In the genomic region with DNA sequence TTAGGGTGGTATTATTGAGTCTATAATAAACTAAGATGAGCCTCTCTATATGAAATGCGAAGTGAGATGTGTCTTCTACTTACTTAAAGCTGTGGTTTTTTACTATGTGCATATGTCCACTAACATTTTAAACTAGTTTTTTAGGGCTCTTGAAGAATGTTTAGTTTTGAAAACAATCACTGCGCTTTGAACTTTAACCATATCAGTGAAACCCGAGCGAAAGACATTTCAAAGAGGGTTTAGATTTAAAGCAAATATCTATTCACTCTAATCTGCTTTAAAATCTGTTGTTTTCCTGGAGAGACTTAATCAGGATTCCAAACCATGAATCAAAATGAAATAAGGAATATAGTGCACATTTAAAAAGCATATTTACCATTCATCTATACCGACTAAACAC, we compare ENCODE assay signal across 28 cellular contexts.
"Had no signal": no experiment of that assay in that cellular context is flagged by ENCODE, and none has a peak within 500 bp of the region (broad histone marks: within the 10 kb centered on the region; RNA-seq: fewer than 3 reads in every experiment).

No MANE protein-coding gene starts in this region.

- H3K36me3 ChIP-seq: colonic mucosa, esophagus muscularis mucosa, esophagus squamous epithelium, gastrocnemius medialis, gastroesophageal sphincter, heart left ventricle, heart right ventricle had no signal

- ATAC-seq: effector memory CD8-positive, alpha-beta T cell; esophagus mucosa; foreskin keratinocyte; gastrocnemius medialis; gastroesophageal sphincter; heart left ventricle; heart right ventricle had no signal

- H3K27ac Mint-ChIP-seq: dendritic cell treated with granulocyte-macrophage colony-stimulating factor and Interleukin-4, amounts not matched to agents 40 ng/mL and 50 ng/mL, for 4 days; effector memory CD8-positive, alpha-beta T cell; endodermal cell had no signal

- H3K27me3 ChIP-seq: colonic mucosa, dorsolateral prefrontal cortex, esophagus muscularis mucosa, esophagus squamous epithelium, foreskin keratinocyte, gastrocnemius medialis, gastroesophageal sphincter, heart left ventricle, heart right ventricle had no signal

- H3K4me3 ChIP-seq: colonic mucosa, coronary artery, dorsolateral prefrontal cortex, esophagus muscularis mucosa, esophagus squamous epithelium, gastrocnemius medialis, gastroesophageal sphincter, heart left ventricle, heart right ventricle had no signal

- FAIRE-seq: endometrium, endothelial cell of umbilical vein, frontal cortex had no signal

- H3K4me3 Mint-ChIP-seq: dendritic cell treated with granulocyte-macrophage colony-stimulating factor and Interleukin-4, amounts not matched to agents 40 ng/mL and 50 ng/mL, for 4 days; effector memory CD8-positive, alpha-beta T cell; endodermal cell had no signal

- DNase-seq: colonic mucosa; cortex of kidney; dermis blood vessel endothelial cell; dorsolateral prefrontal cortex; effector CD4-positive, alpha-beta T cell; effector CD8-positive, alpha-beta T cell; effector memory CD4-positive, alpha-beta T cell; effector memory CD8-positive, alpha-beta T cell; endodermal cell; erythroblast; esophagus squamous epithelium; foreskin fibroblast; foreskin keratinocyte; foreskin melanocyte; gastrocnemius medialis; glutamatergic neuron; head of caudate nucleus; heart left ventricle; heart right ventricle had no signal

- H3K27me3 Mint-ChIP-seq: dendritic cell treated with granulocyte-macrophage colony-stimulating factor and Interleukin-4, amounts not matched to agents 40 ng/mL and 50 ng/mL, for 4 days; effector memory CD8-positive, alpha-beta T cell had no signal

- H3K9me3 Mint-ChIP-seq: dendritic cell treated with granulocyte-macrophage colony-stimulating factor and Interleukin-4, amounts not matched to agents 40 ng/mL and 50 ng/mL, for 4 days; endodermal cell had no signal

- H3K4me1 ChIP-seq: colonic mucosa, esophagus squamous epithelium, gastrocnemius medialis, gastroesophageal sphincter, heart left ventricle, heart right ventricle had no signal

- H3K9me3 ChIP-seq: colonic mucosa, esophagus muscularis mucosa, esophagus squamous epithelium, gastrocnemius medialis, gastroesophageal sphincter, heart left ventricle, heart right ventricle had no signal

- H3K27ac ChIP-seq: colonic mucosa, coronary artery, dorsolateral prefrontal cortex, epithelial cell of prostate, esophagus muscularis mucosa, esophagus squamous epithelium, foreskin keratinocyte, gastrocnemius medialis, gastroesophageal sphincter, heart left ventricle, heart right ventricle had no signal
